In the genomic region with DNA sequence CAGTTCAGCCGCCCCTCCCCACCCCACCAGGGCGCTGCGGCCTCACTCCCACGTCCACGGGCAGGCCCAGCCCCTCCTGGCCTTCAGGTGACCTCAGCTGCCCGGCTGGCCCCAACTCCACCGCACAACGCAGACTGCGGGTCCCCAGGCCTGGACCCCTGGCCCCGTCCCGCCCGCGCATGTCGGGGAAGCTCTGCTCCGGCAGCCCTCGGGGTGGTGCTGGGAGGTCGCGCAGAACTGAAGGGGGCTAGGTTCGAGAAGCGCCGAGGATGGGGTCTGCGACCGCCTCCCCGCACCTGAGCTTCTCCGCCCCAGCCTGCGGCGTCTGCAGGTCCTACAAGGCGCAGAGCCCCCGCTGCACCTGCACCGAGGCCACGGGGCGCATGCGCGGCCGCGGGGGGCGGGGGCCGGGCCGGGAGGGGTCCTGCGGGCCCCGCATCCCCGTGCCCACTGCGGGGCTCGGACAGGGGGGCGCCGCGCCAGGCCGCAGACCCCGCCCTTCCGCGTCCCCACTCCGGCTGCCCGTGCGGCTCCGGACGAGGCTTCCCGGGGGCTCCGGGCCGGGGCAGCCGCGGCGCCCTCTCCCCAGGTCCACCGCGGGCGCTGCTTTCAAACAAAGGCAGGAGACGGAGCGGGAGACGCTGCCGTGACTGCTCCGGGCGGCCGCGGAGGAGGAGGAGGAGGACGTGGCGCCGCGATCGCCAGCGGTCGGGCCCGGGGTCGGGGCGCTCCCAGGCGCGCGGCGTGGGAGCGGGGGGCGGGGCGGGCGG, we compare ENCODE assay signal across 1 cellular context.
A peak's percentile ranks its signal among the peaks of the same experiment; 100 is the strongest.
TF ChIP-seq lines count a peak whose summit lies in the region.

No MANE protein-coding gene starts in this region.

TF ChIP-seq in HepG2, 621 proteins besides CTCF, POLR2A, EP300 and RAD21 (continued from another document and continues in another):
- TF ChIP-seq, protein P1, sequence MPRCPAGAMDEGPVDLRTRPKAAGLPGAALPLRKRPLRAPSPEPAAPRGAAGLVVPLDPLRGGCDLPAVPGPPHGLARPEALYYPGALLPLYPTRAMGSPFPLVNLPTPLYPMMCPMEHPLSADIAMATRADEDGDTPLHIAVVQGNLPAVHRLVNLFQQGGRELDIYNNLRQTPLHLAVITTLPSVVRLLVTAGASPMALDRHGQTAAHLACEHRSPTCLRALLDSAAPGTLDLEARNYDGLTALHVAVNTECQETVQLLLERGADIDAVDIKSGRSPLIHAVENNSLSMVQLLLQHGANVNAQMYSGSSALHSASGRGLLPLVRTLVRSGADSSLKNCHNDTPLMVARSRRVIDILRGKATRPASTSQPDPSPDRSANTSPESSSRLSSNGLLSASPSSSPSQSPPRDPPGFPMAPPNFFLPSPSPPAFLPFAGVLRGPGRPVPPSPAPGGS (CRISPR knock-in tag; IDR thresholded peaks at IDR 0.05): no peak
- TF ChIP-seq ZNF570 (CRISPR knock-in tag; IDR thresholded peaks at IDR 0.05; ENCODE audit: borderline replicate concordance) (no peak), FUBP1 (CRISPR knock-in tag; IDR thresholded peaks at IDR 0.05; ENCODE audit: borderline replicate concordance) (no peak), ARHGAP35 (CRISPR knock-in tag; IDR thresholded peaks at IDR 0.05; ENCODE audit: borderline replicate concordance) (no peak), SRSF1 (optimal IDR thresholded peaks at IDR 0.05; ENCODE audit: low read depth, low read length) (no peak), ZKSCAN5 (CRISPR knock-in tag; IDR thresholded peaks at IDR 0.05) (no peak), HES4 (CRISPR knock-in tag; IDR thresholded peaks at IDR 0.05; ENCODE audit: borderline replicate concordance) (no peak), DPF2 (CRISPR knock-in tag; IDR thresholded peaks at IDR 0.05; ENCODE audit: borderline replicate concordance, low read depth) (no peak), ZNF572 (CRISPR knock-in tag; IDR thresholded peaks at IDR 0.05) (no peak), ZNF687 (CRISPR knock-in tag; IDR thresholded peaks at IDR 0.05) (peak; percentile 27; the same call in 1 of the 2 replicates), MBD4 (IDR thresholded peaks at IDR 0.05; ENCODE audit: borderline replicate concordance, low read length) (no peak), ZNF263 (CRISPR knock-in tag; IDR thresholded peaks at IDR 0.05) (0 out of 2 replicates have a peak, but pooled peaks have one; percentile 24), HCFC1 (IDR thresholded peaks at IDR 0.05; ENCODE audit: low read depth, low read length) (no peak), ZNF468 (CRISPR knock-in tag; IDR thresholded peaks at IDR 0.05) (no peak), MYC (CRISPR knock-in tag; IDR thresholded peaks at IDR 0.05; ENCODE audit: borderline replicate concordance) (no peak; the same call in 1 of the 2 replicates), MLLT10 (CRISPR knock-in tag; IDR thresholded peaks at IDR 0.05) (no peak), NCOA2 (CRISPR knock-in tag; IDR thresholded peaks at IDR 0.05) (no peak), YEATS4 (CRISPR knock-in tag; IDR thresholded peaks at IDR 0.05; ENCODE audit: borderline replicate concordance) (no peak), ZNF326 (CRISPR knock-in tag; IDR thresholded peaks at IDR 0.05; ENCODE audit: borderline replicate concordance) (no peak), GPBP1L1 (CRISPR knock-in tag; IDR thresholded peaks at IDR 0.05) (no peak), MXD1 (CRISPR knock-in tag; IDR thresholded peaks at IDR 0.05) (0 out of 2 replicates have a peak, but pooled peaks have one; percentile 41), ZNF33B (CRISPR knock-in tag; IDR thresholded peaks at IDR 0.05) (no peak), ZBTB20 (CRISPR knock-in tag; IDR thresholded peaks at IDR 0.05; ENCODE audit: borderline replicate concordance, low read depth) (no peak), ZBTB40 (IDR thresholded peaks at IDR 0.05) (no peak), ZBTB40 (CRISPR knock-in tag; IDR thresholded peaks at IDR 0.05) (no peak), HNRNPLL (IDR thresholded peaks at IDR 0.05; ENCODE audit: low read depth, low read length, poor library complexity, severe bottlenecking) (peak; percentile 32)
- TF ChIP-seq, protein P2, sequence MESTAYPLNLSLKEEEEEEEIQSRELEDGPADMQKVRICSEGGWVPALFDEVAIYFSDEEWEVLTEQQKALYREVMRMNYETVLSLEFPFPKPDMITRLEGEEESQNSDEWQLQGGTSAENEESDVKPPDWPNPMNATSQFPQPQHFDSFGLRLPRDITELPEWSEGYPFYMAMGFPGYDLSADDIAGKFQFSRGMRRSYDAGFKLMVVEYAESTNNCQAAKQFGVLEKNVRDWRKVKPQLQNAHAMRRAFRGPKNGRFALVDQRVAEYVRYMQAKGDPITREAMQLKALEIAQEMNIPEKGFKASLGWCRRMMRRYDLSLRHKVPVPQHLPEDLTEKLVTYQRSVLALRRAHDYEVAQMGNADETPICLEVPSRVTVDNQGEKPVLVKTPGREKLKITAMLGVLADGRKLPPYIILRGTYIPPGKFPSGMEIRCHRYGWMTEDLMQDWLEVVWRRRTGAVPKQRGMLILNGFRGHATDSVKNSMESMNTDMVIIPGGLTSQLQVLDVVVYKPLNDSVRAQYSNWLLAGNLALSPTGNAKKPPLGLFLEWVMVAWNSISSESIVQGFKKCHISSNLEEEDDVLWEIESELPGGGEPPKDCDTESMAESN (CRISPR knock-in tag; conservative IDR thresholded peaks at IDR 0.05): 0 out of 2 replicates have a peak, but pooled peaks have one; percentile 16
- TF ChIP-seq, protein P3, sequence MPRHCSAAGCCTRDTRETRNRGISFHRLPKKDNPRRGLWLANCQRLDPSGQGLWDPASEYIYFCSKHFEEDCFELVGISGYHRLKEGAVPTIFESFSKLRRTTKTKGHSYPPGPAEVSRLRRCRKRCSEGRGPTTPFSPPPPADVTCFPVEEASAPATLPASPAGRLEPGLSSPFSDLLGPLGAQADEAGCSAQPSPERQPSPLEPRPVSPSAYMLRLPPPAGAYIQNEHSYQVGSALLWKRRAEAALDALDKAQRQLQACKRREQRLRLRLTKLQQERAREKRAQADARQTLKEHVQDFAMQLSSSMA (CRISPR knock-in tag; IDR thresholded peaks at IDR 0.05): no peak
